10 cellular contexts compared by ENCODE assay signal in genomic region chr12:24815087-24815423, GRCh38.
DNase-seq lines count a peak whose midpoint lies in the region; ATAC-seq lines count a peak whose summit lies in the region.
"Had no signal": no experiment of that assay in that cellular context is flagged by ENCODE, and none has a peak within 500 bp of the region (broad histone marks: within the 10 kb centered on the region; RNA-seq: fewer than 3 reads in every experiment).

No MANE protein-coding gene starts in this region.

- H3K4me3 Mint-ChIP-seq in naive thymus-derived CD8-positive, alpha-beta T cell, result peak overlapping the region; percentile 57 to 90 (median 78)

- H3K27me3 Mint-ChIP-seq in naive thymus-derived CD8-positive, alpha-beta T cell, result no peaks in the 10 kb centered on the region

- DNase-seq in naive thymus-derived CD8-positive, alpha-beta T cell, result no peak
- DNase-seq in NCI-H187 (lab: John Stamatoyannopoulos, UW) (no peak), Kasumi-1 (lab: John Stamatoyannopoulos, UW) (no peak), GF-D8 (lab: John Stamatoyannopoulos, UW) (no peak)
- DNase-seq: mammary epithelial cell, NCI-H2107 had no signal

- POLR2A ChIA-PET in naive thymus-derived CD8-positive, alpha-beta T cell (lab: Charles Lee), result no interaction called here

- H3K27ac Mint-ChIP-seq in naive thymus-derived CD8-positive, alpha-beta T cell, result peak overlapping the region in 9 of 10 donors; percentile 15 to 88 (median 74)

- peaks cover 0 to 23% (median 17%) of the 10 kb centered on the region in 4 donors for H3K4me1 Mint-ChIP-seq in naive thymus-derived CD8-positive, alpha-beta T cell

- H3K9me3 Mint-ChIP-seq in naive thymus-derived CD8-positive, alpha-beta T cell, result no peaks in the 10 kb centered on the region

- no peaks in the 10 kb centered on the region for H3K36me3 Mint-ChIP-seq in naive thymus-derived CD8-positive, alpha-beta T cell

- ATAC-seq in GM18861 (IDR thresholded peaks at IDR 0.05; ENCODE audit: unreplicated experiment) (peak; percentile 39), GM21825 (IDR thresholded peaks at IDR 0.05; ENCODE audit: unreplicated experiment) (peak; percentile 43), HG03575 (IDR thresholded peaks at IDR 0.05; ENCODE audit: extremely low read depth, insufficient number of reproducible peaks, low FRiP score, unreplicated experiment) (peak; percentile 12)
- no peak for ATAC-seq in naive thymus-derived CD8-positive, alpha-beta T cell
- ATAC-seq in activated CD4-positive, CD25-positive, alpha-beta regulatory T cell treated with anti-CD3 and anti-CD28 coated beads, Interleukin-2, amount 50 U/mL, for 24 hours, result no peak

Comparison
In these comparisons a context has a peak if more than half of its experiments do, and no peak if none do; other contexts are left out.
1. ATAC-seq: peak in GM18861 (single experiment), GM21825 (single experiment) and HG03575 (single experiment); none in naive thymus-derived CD8-positive, alpha-beta T cell (0 of 2) and activated CD4-positive, CD25-positive, alpha-beta regulatory T cell treated with anti-CD3 and anti-CD28 coated beads, Interleukin-2, amount 50 U/mL, for 24 hours (0 of 2).